In genomic region chr5:152638996-152639552, GRCh38 we compare ENCODE assay signal across 17 cellular contexts.
DNase-seq lines count a peak whose midpoint lies in the region; ATAC-seq and TF ChIP-seq lines count a peak whose summit lies in the region.
"Had no signal": no experiment of that assay in that cellular context is flagged by ENCODE, and none has a peak within 500 bp of the region (broad histone marks: within the 10 kb centered on the region; RNA-seq: fewer than 3 reads in every experiment).

No MANE protein-coding gene starts in this region.

- TF ChIP-seq EP300 in gastroesophageal sphincter (IDR thresholded peaks at IDR 0.05): no peak

- H3K9me3 ChIP-seq in gastroesophageal sphincter: no peaks in the 10 kb centered on the region
- no peaks in the 10 kb centered on the region for H3K9me3 ChIP-seq in lower lobe of right lung
- H3K9me3 ChIP-seq in tibial artery: no peaks in the 10 kb centered on the region
- no peaks in the 10 kb centered on the region for H3K9me3 ChIP-seq in upper lobe of right lung
- H3K9me3 ChIP-seq: BE2C had no signal

- no peaks in the 10 kb centered on the region for H3K27me3 ChIP-seq in gastroesophageal sphincter
- H3K27me3 ChIP-seq in lower lobe of right lung (ENCODE audit: low read depth): no peaks in the 10 kb centered on the region
- no peaks in the 10 kb centered on the region for H3K27me3 ChIP-seq in tibial artery
- no peaks in the 10 kb centered on the region for H3K27me3 ChIP-seq in upper lobe of right lung
- H3K27me3 ChIP-seq: BE2C, SJSA1 had no signal

- no peaks in the 10 kb centered on the region for H3K36me3 Mint-ChIP-seq in activated CD4-positive, alpha-beta T cell treated with anti-CD3 and anti-CD28 coated beads, Interleukin-2, amount 10 ng/mL, durations not matched to agents 24 days and 14 days (ENCODE audit: low read depth)

- no peaks in the 10 kb centered on the region for H3K36me3 ChIP-seq in gastroesophageal sphincter
- H3K36me3 ChIP-seq in lower lobe of right lung: no peaks in the 10 kb centered on the region
- no peaks in the 10 kb centered on the region for H3K36me3 ChIP-seq in tibial artery
- H3K36me3 ChIP-seq in upper lobe of right lung: no peaks in the 10 kb centered on the region
- H3K36me3 ChIP-seq: BE2C, SJSA1 had no signal

- DNase-seq in NCI-H446 treated with DMSO at 0.1 percent for 48 hours (lab: John Stamatoyannopoulos, UW): peak; percentile 84
- no peak for DNase-seq in lower lobe of right lung
- DNase-seq in tibial artery: no peak
- no peak for DNase-seq in activated CD4-positive, alpha-beta T cell treated with anti-CD3 and anti-CD28 coated beads, Interleukin-2, amount 10 ng/mL, durations not matched to agents 24 days and 14 days
- no peak for DNase-seq in GM19238 (ENCODE audit: insufficient read length, low spot score)
- no peak for DNase-seq in upper lobe of right lung
- DNase-seq: BE2C; Calu3; CD4-positive, alpha-beta T cell; DMS53; HCEC 1CT; NCI-H2107; NCI-H345; OCI-M1 had no signal

- no peak overlapping the region for H3K4me3 Mint-ChIP-seq in activated CD4-positive, alpha-beta T cell treated with anti-CD3 and anti-CD28 coated beads, Interleukin-2, amount 10 ng/mL, durations not matched to agents 24 days and 14 days
- H3K4me3 Mint-ChIP-seq: CD4-positive, alpha-beta T cell had no signal

- H3K9me3 Mint-ChIP-seq in activated CD4-positive, alpha-beta T cell treated with anti-CD3 and anti-CD28 coated beads, Interleukin-2, amount 10 ng/mL, durations not matched to agents 24 days and 14 days: no peaks in the 10 kb centered on the region
- H3K9me3 Mint-ChIP-seq: CD4-positive, alpha-beta T cell had no signal

- H3K27ac ChIP-seq in gastroesophageal sphincter: no peak overlapping the region
- no peak overlapping the region for H3K27ac ChIP-seq in lower lobe of right lung
- H3K27ac ChIP-seq in tibial artery: peak overlapping the region; percentile 55 to 63
- H3K27ac ChIP-seq in upper lobe of right lung: no peak overlapping the region
- H3K27ac ChIP-seq: KMS-11, SJSA1 had no signal

- no peak overlapping the region for H3K4me3 ChIP-seq in gastroesophageal sphincter
- H3K4me3 ChIP-seq in lower lobe of right lung: no peak overlapping the region
- H3K4me3 ChIP-seq in tibial artery: no peak overlapping the region
- no peak overlapping the region for H3K4me3 ChIP-seq in upper lobe of right lung
- H3K4me3 ChIP-seq: SJSA1 had no signal

- TF ChIP-seq CTCF in gastroesophageal sphincter (IDR thresholded peaks at IDR 0.05) (no peak), lower lobe of right lung (IDR thresholded peaks at IDR 0.05) (no peak), tibial artery (IDR thresholded peaks at IDR 0.05) (no peak), upper lobe of right lung (IDR thresholded peaks at IDR 0.05) (no peak)

- H3K4me1 ChIP-seq in gastroesophageal sphincter: peaks cover 0 to 6% (median 0%) of the 10 kb centered on the region in 3 donors
- H3K4me1 ChIP-seq in lower lobe of right lung: no peaks in the 10 kb centered on the region
- H3K4me1 ChIP-seq in tibial artery: peaks cover 0 to 56% (median 19%) of the 10 kb centered on the region in 4 donors
- no peaks in the 10 kb centered on the region for H3K4me1 ChIP-seq in upper lobe of right lung
- H3K4me1 ChIP-seq: BE2C, SJSA1 had no signal

- no peaks in the 10 kb centered on the region for H3K27me3 Mint-ChIP-seq in activated CD4-positive, alpha-beta T cell treated with anti-CD3 and anti-CD28 coated beads, Interleukin-2, amount 10 ng/mL, durations not matched to agents 24 days and 14 days
- H3K27me3 Mint-ChIP-seq: CD4-positive, alpha-beta T cell had no signal

- no peak overlapping the region for H3K27ac Mint-ChIP-seq in activated CD4-positive, alpha-beta T cell treated with anti-CD3 and anti-CD28 coated beads, Interleukin-2, amount 10 ng/mL, durations not matched to agents 24 days and 14 days
- H3K27ac Mint-ChIP-seq: CD4-positive, alpha-beta T cell had no signal

- intact Hi-C loops in lower lobe of right lung (cut with DNase I): no loop called here
- intact Hi-C loops in tibial artery (cut with DNase I; ENCODE audit: low total_unique reads): no loop called here
- intact Hi-C loops in activated CD4-positive, alpha-beta T cell treated with anti-CD3 and anti-CD28 coated beads, Interleukin-2, amount 10 ng/mL, durations not matched to agents 24 days and 14 days (cut with micrococcal nuclease): no loop called here
- intact Hi-C loops in upper lobe of right lung (cut with DNase I): no loop called here

- no peaks in the 10 kb centered on the region for H3K4me1 Mint-ChIP-seq in activated CD4-positive, alpha-beta T cell treated with anti-CD3 and anti-CD28 coated beads, Interleukin-2, amount 10 ng/mL, durations not matched to agents 24 days and 14 days

- 17 to 30% methylated on average over 2 of the region's 2 CpGs for WGBS in gastroesophageal sphincter (ENCODE audit: low coverage in 1 of 2), 2 donors

- TF ChIP-seq POLR2A in gastroesophageal sphincter (IDR thresholded peaks at IDR 0.05): no peak

- ATAC-seq in gastroesophageal sphincter: peak; percentile 78
- peak; percentile 19 to 43 for ATAC-seq in lower lobe of right lung
- ATAC-seq in upper lobe of right lung: no peak

Comparison
In these comparisons a context has a peak if more than half of its experiments do, and no peak if none do; other contexts are left out.
1. H3K27ac ChIP-seq: peak in tibial artery (2 of 2); none in gastroesophageal sphincter (0 of 4), lower lobe of right lung (single experiment) and upper lobe of right lung (single experiment).